In the genomic region with DNA sequence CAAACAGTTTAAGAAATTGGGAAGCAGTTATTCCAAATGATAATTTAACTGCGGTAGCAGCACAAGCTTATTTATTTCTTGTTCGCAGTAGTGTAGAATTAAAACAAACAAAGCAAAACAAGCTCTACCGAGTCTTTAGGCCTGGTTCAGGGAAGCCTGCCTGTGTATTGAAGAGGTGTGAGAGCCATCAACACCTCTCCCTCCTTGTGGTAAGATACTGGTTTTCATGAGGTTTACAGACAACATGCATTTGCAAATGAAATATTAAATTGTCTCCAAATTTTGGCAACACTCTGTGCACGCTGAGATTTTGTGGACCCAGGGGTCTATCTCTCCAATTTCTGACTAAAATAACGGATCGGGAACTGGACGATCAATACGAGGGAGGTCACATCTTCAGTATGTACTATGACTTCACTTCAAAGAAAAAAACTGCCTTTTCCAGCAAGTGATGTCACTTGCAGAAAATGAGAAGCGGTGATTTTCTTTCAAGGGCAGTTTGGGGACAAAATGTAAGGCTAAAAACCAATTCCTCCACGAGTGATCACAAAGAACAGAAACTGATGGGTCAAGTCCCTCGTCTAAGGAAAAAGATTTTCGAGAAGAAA, we compare ENCODE assay signal across 8 cellular contexts. TPM values are rescaled to one million over a fixed set of nuclear protein-coding genes. Genes with fewer than 3 reads are reported as not detected.
DNase-seq lines count a peak whose midpoint lies in the region; ATAC-seq, FAIRE-seq and TF ChIP-seq lines count a peak whose summit lies in the region.

No MANE protein-coding gene starts in this region.

- peak overlapping the region; percentile 96 for H3K4me3 ChIP-seq in GM12878

- TSS peak; percentile 64 for BruUV-seq in GM12878 (replicated peaks; lab: Mats Ljungman, UMichigan)

- no peak for TF ChIP-seq RAD21 in GM12878 (IDR thresholded peaks at IDR 0.05; ENCODE audit: insufficient read depth, low read depth, low read length)

- in situ Hi-C loops in GM12878 (cut with MboI): no loop called here

- WGBS in GM12878 (ENCODE audit: insufficient coverage, insufficient replicate concordance, low lambda C conversion rate, missing lambda C conversion rate): 10% methylated on average over 12 of the region's 12 CpGs

- TF ChIP-seq EP300 in GM12878 (IDR thresholded peaks at IDR 0.05; ENCODE audit: borderline replicate concordance in 1 of 2, control insufficient read depth in 1 of 2, low read depth in 2 of 2, low read length in 2 of 2): no peak

- no peaks in the 10 kb centered on the region for H3K9me3 ChIP-seq in GM12878 (replicated peaks; ENCODE audit: control insufficient read depth, insufficient read depth, low read length)

- peaks cover 52% of the 10 kb centered on the region for H3K79me2 ChIP-seq in GM12878 (ENCODE audit: control insufficient read depth, insufficient read depth, low read length)

- TF ChIP-seq CTCF in GM12878 (IDR thresholded peaks at IDR 0.05 in 2 of 3, conservative IDR thresholded peaks at IDR 0.05 in 1 of 3; ENCODE audit: control insufficient read depth in 2 of 3, extremely low read depth in 1 of 3, insufficient read depth in 1 of 3, low read depth in 3 of 3, low read length in 3 of 3): no peak

- TF ChIP-seq POLR2A in GM12878 (IDR thresholded peaks at IDR 0.05; ENCODE audit: low read depth, low read length): no peak

- no peaks in the 10 kb centered on the region for H3K4me1 ChIP-seq in GM12878 (ENCODE audit: control insufficient read depth, insufficient read depth, low read length)

- ATAC-seq in GM12878 (no peak), HG02623 (IDR thresholded peaks at IDR 0.05; ENCODE audit: unreplicated experiment) (no peak), HG02763 (IDR thresholded peaks at IDR 0.05; ENCODE audit: unreplicated experiment) (no peak)

- H2AFZ ChIP-seq in GM12878 (ENCODE audit: control insufficient read depth, low read depth, low read length): peak overlapping the region; percentile 92

- H3K36me3 ChIP-seq in GM12878 (ENCODE audit: control insufficient read depth in 2 of 2, insufficient read depth in 2 of 2, low read length in 1 of 2): no peaks in the 10 kb centered on the region

- no peaks in the 10 kb centered on the region for H4K20me1 ChIP-seq in GM12878 (ENCODE audit: control insufficient read depth, insufficient read depth)

- POLR2A ChIA-PET in GM12878 (lab: Charles Lee): interaction anchor here (0.8 kb wide), 1 partner anchor 79 kb away, joined by 3 read pairs; no protein-coding TSS in a partner anchor

- CTCF ChIA-PET in GM12878 (lab: Yijun Ruan, JAX): interaction anchor here (1.1 to 1.6 kb wide), 4 partner anchors 10 to 251 kb away, joined by 3 to 4 read pairs (median 3); no protein-coding TSS in a partner anchor

- SMC1A ChIA-PET in GM12878 (lab: Charles Lee; ENCODE audit: uncharacterized antibody, unreplicated experiment): interaction anchor here (0.9 to 1.7 kb wide), 7 partner anchors 8 to 130 kb away, joined by 3 to 6 read pairs (median 4); partner anchors contain the start of gene XRN1

- intact Hi-C loops in GM12878 (cut with micrococcal nuclease; ENCODE audit: unreplicated experiment): loop anchor here (1.0 to 5.0 kb wide), 3 partner anchors 18 to 424 kb away; partner anchors contain the start of genes PLS1 and U2SURP

- peak overlapping the region; percentile 47 for H3K4me2 ChIP-seq in GM12878 (ENCODE audit: control insufficient read depth, insufficient read depth)

- DNase-seq in AG08395 (ENCODE audit: low spot score): peak; percentile 9
- DNase-seq in HS-5 (ENCODE audit: low read depth): peak; percentile 15
- DNase-seq in GM12878 (ENCODE audit: low read depth, low spot score): no peak
- DNase-seq in lung microvascular endothelial cell (ENCODE audit: low read depth in 2 of 2): peak; percentile 3 to 49
- no peak for DNase-seq in effector CD4-positive, alpha-beta T cell
- DNase-seq in activated CD4-positive, alpha-beta T cell treated with anti-CD3 and anti-CD28 coated beads, Interleukin-2, amount 50 U/mL, for 48 hours: no peak

- RAD21 ChIA-PET in GM12878 (lab: Charles Lee; ENCODE audit: unreplicated experiment): interaction anchor here (1.0 to 1.7 kb wide), 3 partner anchors 11 to 425 kb away, joined by 4 to 5 read pairs (median 4); partner anchors contain the start of gene U2SURP

- FAIRE-seq in GM12878 (lab: Jason Lieb, UNC): no peak

- H3K27me3 ChIP-seq in GM12878 (replicated peaks in 1 of 2; ENCODE audit: control insufficient read depth in 2 of 2, insufficient read depth in 2 of 2, low read length in 1 of 2): no peaks in the 10 kb centered on the region

- H3K9ac ChIP-seq in GM12878 (ENCODE audit: control insufficient read depth, insufficient read depth, low read length): peak overlapping the region; percentile 93

- H3K27ac ChIP-seq in GM12878 (ENCODE audit: control insufficient read depth, insufficient read depth): peak overlapping the region; percentile 82

TF ChIP-seq in GM12878, 131 proteins besides CTCF, POLR2A, EP300 and RAD21 (continues in another document):
- TF ChIP-seq ZNF384 (IDR thresholded peaks at IDR 0.05; ENCODE audit: borderline replicate concordance, low read depth, low read length) (no peak), SMAD5 (IDR thresholded peaks at IDR 0.05; ENCODE audit: low read depth) (no peak), FOXM1 (IDR thresholded peaks at IDR 0.05; ENCODE audit: low read depth, low read length) (no peak), CBX5 (IDR thresholded peaks at IDR 0.05; ENCODE audit: low read depth) (no peak), CREM (IDR thresholded peaks at IDR 0.05; ENCODE audit: low read depth) (peak; percentile 56; the same call in 1 of the 2 replicates), SREBF2 (IDR thresholded peaks at IDR 0.05; ENCODE audit: low read length) (no peak), CBX3 (IDR thresholded peaks at IDR 0.05; ENCODE audit: borderline replicate concordance, low read depth) (no peak), SREBF1 (IDR thresholded peaks at IDR 0.05; ENCODE audit: low read length) (no peak), BCLAF1 (IDR thresholded peaks at IDR 0.05) (no peak), CREB1 (IDR thresholded peaks at IDR 0.05; ENCODE audit: low read depth) (peak; percentile 67; the same call in 1 of the 2 replicates)

RNA-seq across cellular contexts. Expression of gene ATR, which starts 0.7 kb away (rescaled TPM):
- 131 and 132 TPM in 2 replicates for total RNA-seq in GM12878 (2013; cell fraction: nucleolus; rRNA removed)
- 33.5 and 33.6 TPM in 2 replicates for total RNA-seq in GM12878 (2014; rRNA removed)
- 41.5 and 42.1 TPM in 2 replicates for total RNA-seq in GM12878 (2014; rRNA removed; fragmentation: Illumina TruSeq; extraction: Trizol)
- 27.9 and 34.1 TPM in 2 replicates for total RNA-seq in GM12878 (2021)
- polyA plus RNA-seq in GM12878 (2011; ENCODE audit: low read depth): 5.1 TPM
- polyA plus RNA-seq in GM12878 (2011; rRNA removed): 34.0 and 51.8 TPM in 2 replicates
- 7.0 and 7.4 TPM in 2 replicates for polyA plus RNA-seq in GM12878 (2011; cell fraction: cytosol; rRNA removed)
- 41.2 and 79.2 TPM in 2 replicates for polyA plus RNA-seq in GM12878 (2011; cell fraction: nucleus; rRNA removed)
- 12.4 and 13.5 TPM in 2 replicates for polyA plus RNA-seq in GM12878 (2012)
- 23.8 and 35.8 TPM in 2 replicates for polyA plus RNA-seq in GM12878 (2014; fragmentation: Illumina TruSeq; extraction: Trizol)
- polyA plus RNA-seq in GM12878 (2014; fragmentation: Nextera tagmentation; extraction: Ambion mirVana): 10 to 100 TPM; 25.8 to 29.0 TPM
- 19.3 and 21.0 TPM in 2 replicates for polyA plus RNA-seq in GM12878 (2014; rRNA removed)
- polyA plus RNA-seq in GM12878 (2016; fragmentation: Nextera tagmentation; extraction: Ambion mirVana): 10 to 100 TPM; 28.2 to 31.3 TPM
- polyA minus RNA-seq in GM12878 (2011; rRNA and poly(A)+ RNA removed): 37.0 and 50.8 TPM in 2 replicates
- polyA minus RNA-seq in GM12878 (2011; cell fraction: cytosol; rRNA and poly(A)+ RNA removed): 14.0 and 14.2 TPM in 2 replicates
- 32.3 and 64.6 TPM in 2 replicates for polyA minus RNA-seq in GM12878 (2011; cell fraction: nucleus; rRNA and poly(A)+ RNA removed)
- total RNA-seq in lung microvascular endothelial cell: 13.9 and 17.3 TPM in 2 replicates

RNA-seq across cellular contexts. Expression of gene PLS1, which starts 18.4 kb away (rescaled TPM):
- total RNA-seq in GM12878 (2013; cell fraction: nucleolus; rRNA removed): 5.9 TPM in 2 replicates
- total RNA-seq in GM12878 (2014; rRNA removed): 1.6 and 2.0 TPM in 2 replicates
- total RNA-seq in GM12878 (2014; rRNA removed; fragmentation: Illumina TruSeq; extraction: Trizol): 2.0 and 2.5 TPM in 2 replicates
- 1.5 and 1.6 TPM in 2 replicates for total RNA-seq in GM12878 (2021)
- polyA plus RNA-seq in GM12878 (2011; ENCODE audit: low read depth): 0.52 TPM
- 11.7 and 18.0 TPM in 2 replicates for polyA plus RNA-seq in GM12878 (2011; rRNA removed)
- polyA plus RNA-seq in GM12878 (2011; cell fraction: cytosol; rRNA removed): 4.1 and 6.3 TPM in 2 replicates
- 4.0 and 4.5 TPM in 2 replicates for polyA plus RNA-seq in GM12878 (2011; cell fraction: nucleus; rRNA removed)
- 0.45 and 0.76 TPM in 2 replicates for polyA plus RNA-seq in GM12878 (2012)
- polyA plus RNA-seq in GM12878 (2014; fragmentation: Illumina TruSeq; extraction: Trizol): 2.2 and 4.2 TPM in 2 replicates
- 1 to 10 TPM; 1.2 TPM for polyA plus RNA-seq in GM12878 (2014; fragmentation: Nextera tagmentation; extraction: Ambion mirVana)
- polyA plus RNA-seq in GM12878 (2014; rRNA removed): 0.78 and 1.4 TPM in 2 replicates
- 1 to 10 TPM in 1 of 2 experiments, under 1 TPM in 1; 0.59 to 1.7 TPM for polyA plus RNA-seq in GM12878 (2016; fragmentation: Nextera tagmentation; extraction: Ambion mirVana)
- polyA minus RNA-seq in GM12878 (2011; rRNA and poly(A)+ RNA removed): 9.8 and 13.0 TPM in 2 replicates
- polyA minus RNA-seq in GM12878 (2011; cell fraction: cytosol; rRNA and poly(A)+ RNA removed): 4.2 and 4.8 TPM in 2 replicates
- 2.9 and 3.5 TPM in 2 replicates for polyA minus RNA-seq in GM12878 (2011; cell fraction: nucleus; rRNA and poly(A)+ RNA removed)
- total RNA-seq in lung microvascular endothelial cell: 0.44 and 0.60 TPM in 2 replicates

Comparison
In these comparisons a context has a peak if more than half of its experiments do, and no peak if none do; other contexts are left out.
1. DNase-seq: peak in AG08395 (single experiment), HS-5 (single experiment) and lung microvascular endothelial cell (2 of 2); none in GM12878 (single experiment), effector CD4-positive, alpha-beta T cell (single experiment) and activated CD4-positive, alpha-beta T cell treated with anti-CD3 and anti-CD28 coated beads, Interleukin-2, amount 50 U/mL, for 48 hours (0 of 2).